In the genomic region with DNA sequence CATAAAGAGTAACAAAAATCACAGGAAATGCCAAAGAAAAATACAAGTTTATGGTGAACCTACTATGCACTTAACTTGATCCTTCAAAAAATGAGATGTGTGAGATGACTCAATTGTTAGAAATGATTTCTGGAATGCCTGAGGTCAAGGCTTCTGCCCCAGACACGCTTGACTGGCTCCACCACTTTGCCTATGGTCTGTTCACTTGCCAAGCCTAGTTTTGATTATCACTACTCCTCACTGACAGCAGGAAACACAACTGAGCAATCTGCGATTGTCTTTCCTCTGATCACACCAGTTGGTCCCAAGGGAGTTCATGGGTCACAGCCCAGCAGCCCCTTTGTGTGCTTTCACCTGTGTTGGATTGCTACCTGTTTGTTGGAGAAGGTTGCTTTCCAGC, we compare ENCODE assay signal across 8 cellular contexts. TPM values are rescaled to one million over a fixed set of nuclear protein-coding genes. Genes with fewer than 3 reads are reported as not detected.
DNase-seq lines count a peak whose midpoint lies in the region; ATAC-seq, FAIRE-seq and TF ChIP-seq lines count a peak whose summit lies in the region.

No MANE protein-coding gene starts in this region.

- TF ChIP-seq EP300 in K562 (IDR thresholded peaks at IDR 0.05; ENCODE audit: low read length) = no peak

- H2AFZ ChIP-seq in K562 (ENCODE audit: low read depth, low read length) = peak overlapping the region; percentile 5

- intact Hi-C loops in K562 (cut with micrococcal nuclease) = no loop called here

- no peak overlapping the region for H3K27ac ChIP-seq in K562 (ENCODE audit: extremely low read depth, low read depth, low read length)

- H4K20me1 ChIP-seq in K562 (replicated peaks; ENCODE audit: control insufficient read depth, insufficient read depth, low read length) = no peaks in the 10 kb centered on the region

- H3K4me1 ChIP-seq in K562 (replicated peaks in 1 of 2; ENCODE audit: control insufficient read depth in 2 of 2, insufficient read depth in 2 of 2, low read length in 2 of 2) = no peaks in the 10 kb centered on the region

- peak; percentile 89 for DNase-seq in ACHN
- DNase-seq in K562 (ENCODE audit: extremely low read depth in 1 of 4, low spot score in 3 of 4) = no peak
- no peak for DNase-seq in iPS-NIHi7 (ENCODE audit: extremely low spot score)
- DNase-seq in iPS-NIHi11 (ENCODE audit: low spot score) = no peak
- no peak for DNase-seq in ureter (ENCODE audit: low spot score)
- DNase-seq in NCI-H1436 treated with DMSO at 0.1 percent for 48 hours (lab: John Stamatoyannopoulos, UW) = no peak

- H3K4me3 ChIP-seq in K562 = no peak overlapping the region

- no peak for TF ChIP-seq POLR2A in K562 (conservative IDR thresholded peaks at IDR 0.05)

- CTCF ChIA-PET in K562 (lab: Yijun Ruan, JAX; ENCODE audit: low intra/inter-chr PET ratio) = no interaction called here

- no peaks in the 10 kb centered on the region for H3K79me2 ChIP-seq in K562 (ENCODE audit: control insufficient read depth, insufficient read depth, low read length)

- H3K9me3 ChIP-seq in K562 (replicated peaks; ENCODE audit: control insufficient read depth, insufficient read depth, low read depth, low read length) = no peaks in the 10 kb centered on the region

- TF ChIP-seq CTCF in K562 (IDR thresholded peaks at IDR 0.05 in 2 of 3, conservative IDR thresholded peaks at IDR 0.05 in 1 of 3; ENCODE audit: insufficient read depth in 2 of 3, low read depth in 1 of 3, low read length in 3 of 3) = no peak

- 23% methylated on average over 2 of the region's 2 CpGs for WGBS in K562 (ENCODE audit: insufficient coverage, low coverage, missing lambda C conversion rate)

- H3K27me3 ChIP-seq in K562 (ENCODE audit: control insufficient read depth in 2 of 2, insufficient read depth in 2 of 2, low read length in 2 of 2) = no peaks in the 10 kb centered on the region

- no peak overlapping the region for H3K9ac ChIP-seq in K562 (ENCODE audit: insufficient read depth in 1 of 2, low read depth in 2 of 2, low read length in 2 of 2)

- in situ Hi-C loops in ACHN (cut with HindIII; ENCODE audit: low pct_ligation_motif_present, low pct_unique_long_range_greater_than_20kb, low sequenced_read_pairs) = no loop called here
- in situ Hi-C loops in K562 (cut with MboI) = no loop called here

- TF ChIP-seq RAD21 in K562 (CRISPR knock-in tag; conservative IDR thresholded peaks at IDR 0.05 in 1 of 2, IDR thresholded peaks at IDR 0.05 in 1 of 2) = no peak

- H3K9me1 ChIP-seq in K562 (ENCODE audit: control insufficient read depth, insufficient read depth, low read length) = no peaks in the 10 kb centered on the region

- no TSS peak for BruUV-seq in K562 (replicated peaks; lab: Mats Ljungman, UMichigan)

- no peak for FAIRE-seq in K562 (lab: Jason Lieb, UNC)

- POLR2A ChIA-PET in K562 (lab: Yijun Ruan, JAX) = interaction anchor here (0.7 to 1.4 kb wide), 2 partner anchors 17 to 217 kb away, joined by 3 read pairs; no protein-coding TSS in a partner anchor

- H3K4me2 ChIP-seq in K562 (ENCODE audit: insufficient read depth, low read length) = no peak overlapping the region

- no peaks in the 10 kb centered on the region for H3K36me3 ChIP-seq in K562 (ENCODE audit: control insufficient read depth, insufficient read depth, low read length)

- ATAC-seq in GM19438 (IDR thresholded peaks at IDR 0.05; ENCODE audit: low read depth, unreplicated experiment) = peak; percentile 99
- ATAC-seq in HG03378 (IDR thresholded peaks at IDR 0.05; ENCODE audit: unreplicated experiment) = peak; percentile 99
- peak; percentile 46 for ATAC-seq in K562

TF ChIP-seq in K562, 482 proteins besides CTCF, POLR2A, EP300 and RAD21:
- TF ChIP-seq, protein P1, sequence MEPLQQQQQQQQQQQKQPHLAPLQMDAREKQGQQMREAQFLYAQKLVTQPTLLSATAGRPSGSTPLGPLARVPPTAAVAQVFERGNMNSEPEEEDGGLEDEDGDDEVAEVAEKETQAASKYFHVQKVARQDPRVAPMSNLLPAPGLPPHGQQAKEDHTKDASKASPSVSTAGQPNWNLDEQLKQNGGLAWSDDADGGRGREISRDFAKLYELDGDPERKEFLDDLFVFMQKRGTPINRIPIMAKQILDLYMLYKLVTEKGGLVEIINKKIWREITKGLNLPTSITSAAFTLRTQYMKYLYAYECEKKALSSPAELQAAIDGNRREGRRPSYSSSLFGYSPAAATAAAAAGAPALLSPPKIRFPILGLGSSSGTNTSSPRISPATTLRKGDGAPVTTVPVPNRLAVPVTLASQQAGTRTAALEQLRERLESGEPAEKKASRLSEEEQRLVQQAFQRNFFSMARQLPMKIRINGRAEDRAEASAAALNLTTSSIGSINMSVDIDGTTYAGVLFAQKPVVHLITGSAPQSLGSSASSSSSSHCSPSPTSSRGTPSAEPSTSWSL (CRISPR knock-in tag; IDR thresholded peaks at IDR 0.05; ENCODE audit: borderline replicate concordance) = no peak
- TF ChIP-seq MTA2 (IDR thresholded peaks at IDR 0.05; ENCODE audit: low read depth) (no peak), FOXJ3 (CRISPR knock-in tag; IDR thresholded peaks at IDR 0.05) (no peak), ELF4 (CRISPR knock-in tag; IDR thresholded peaks at IDR 0.05) (no peak)

RNA-seq across cellular contexts. Expression of gene PRDM10, which starts 20.6 kb away (rescaled TPM):
- 43.6 and 51.3 TPM in 2 replicates for total RNA-seq in K562 (2011; cell fraction: chromatin; rRNA removed; ENCODE audit: low replicate concordance)
- 17.5 and 22.8 TPM in 2 replicates for total RNA-seq in K562 (2011; cell fraction: nucleolus; rRNA removed)
- total RNA-seq in K562 (2011; cell fraction: nucleoplasm; rRNA removed) = 9.8 and 24.3 TPM in 2 replicates
- total RNA-seq in K562 (2014; rRNA removed) (4.7 and 5.1 TPM in 2 replicates), K562 (2014; rRNA removed; fragmentation: Illumina TruSeq; extraction: Trizol) (4.3 and 4.4 TPM in 2 replicates), K562 (2015; rRNA removed; fragmentation: Illumina TruSeq; extraction: Trizol) (4.9 TPM in 2 replicates), K562 (2021) (8.9 and 9.3 TPM in 2 replicates), ureter (10.3 TPM)
- polyA plus RNA-seq in K562 (2011; rRNA removed) (4.5 and 7.0 TPM in 2 replicates), K562 (2014; fragmentation: Illumina TruSeq; extraction: Trizol) (4.9 and 6.7 TPM in 2 replicates), K562 (2014; fragmentation: Nextera tagmentation; extraction: Ambion mirVana) (under 1 TPM; 0.89 to 0.94 TPM), K562 (2014; rRNA removed) (3.1 and 4.2 TPM in 2 replicates)
- polyA plus RNA-seq in K562 (2011; cell fraction: cytosol; rRNA removed) = 10.6 and 14.2 TPM in 2 replicates
- polyA plus RNA-seq in K562 (2011; cell fraction: nucleus; rRNA removed) = 10.6 and 27.2 TPM in 2 replicates
- 2.6 and 3.4 TPM in 2 replicates for polyA plus RNA-seq in K562 (2012)
- polyA minus RNA-seq in K562 (2011; rRNA and poly(A)+ RNA removed) = 14.6 and 17.6 TPM in 2 replicates
- polyA minus RNA-seq in K562 (2011; cell fraction: cytosol; rRNA and poly(A)+ RNA removed) = 10.1 and 14.1 TPM in 2 replicates
- polyA minus RNA-seq in K562 (2011; cell fraction: nucleus; rRNA and poly(A)+ RNA removed) = 8.3 and 11.3 TPM in 2 replicates

RNA-seq across cellular contexts. Expression of gene APLP2, which starts 46.5 kb away (rescaled TPM):
- total RNA-seq in K562 (2011; cell fraction: chromatin; rRNA removed; ENCODE audit: low replicate concordance) = 172 and 218 TPM in 2 replicates
- 144 and 155 TPM in 2 replicates for total RNA-seq in K562 (2011; cell fraction: nucleolus; rRNA removed)
- total RNA-seq in K562 (2011; cell fraction: nucleoplasm; rRNA removed) = 223 and 231 TPM in 2 replicates
- total RNA-seq in K562 (2014; rRNA removed) (112 and 119 TPM in 2 replicates), K562 (2014; rRNA removed; fragmentation: Illumina TruSeq; extraction: Trizol) (98.9 and 103 TPM in 2 replicates), K562 (2015; rRNA removed; fragmentation: Illumina TruSeq; extraction: Trizol) (113 and 118 TPM in 2 replicates), K562 (2021) (126 and 138 TPM in 2 replicates), ureter (318 TPM)
- polyA plus RNA-seq in K562 (2011; rRNA removed) (96.7 and 123 TPM in 2 replicates), K562 (2014; fragmentation: Illumina TruSeq; extraction: Trizol) (153 and 164 TPM in 2 replicates), K562 (2014; fragmentation: Nextera tagmentation; extraction: Ambion mirVana) (10 to 100 TPM; 17.4 to 20.3 TPM), K562 (2014; rRNA removed) (111 and 116 TPM in 2 replicates)
- polyA plus RNA-seq in K562 (2011; cell fraction: cytosol; rRNA removed) = 49.3 and 68.5 TPM in 2 replicates
- 59.6 and 88.1 TPM in 2 replicates for polyA plus RNA-seq in K562 (2011; cell fraction: nucleus; rRNA removed)
- polyA plus RNA-seq in K562 (2012) = 118 and 143 TPM in 2 replicates
- 107 and 149 TPM in 2 replicates for polyA minus RNA-seq in K562 (2011; rRNA and poly(A)+ RNA removed)
- polyA minus RNA-seq in K562 (2011; cell fraction: cytosol; rRNA and poly(A)+ RNA removed) = 41.6 and 47.6 TPM in 2 replicates
- 28.7 and 31.2 TPM in 2 replicates for polyA minus RNA-seq in K562 (2011; cell fraction: nucleus; rRNA and poly(A)+ RNA removed)

Comparison
In these comparisons a context has a peak if more than half of its experiments do, and no peak if none do; other contexts are left out.
1. ATAC-seq: peak in every context shown above with its lines; median percentile 99 in GM19438; 99 in HG03378; 46 in K562.